In the genomic region with DNA sequence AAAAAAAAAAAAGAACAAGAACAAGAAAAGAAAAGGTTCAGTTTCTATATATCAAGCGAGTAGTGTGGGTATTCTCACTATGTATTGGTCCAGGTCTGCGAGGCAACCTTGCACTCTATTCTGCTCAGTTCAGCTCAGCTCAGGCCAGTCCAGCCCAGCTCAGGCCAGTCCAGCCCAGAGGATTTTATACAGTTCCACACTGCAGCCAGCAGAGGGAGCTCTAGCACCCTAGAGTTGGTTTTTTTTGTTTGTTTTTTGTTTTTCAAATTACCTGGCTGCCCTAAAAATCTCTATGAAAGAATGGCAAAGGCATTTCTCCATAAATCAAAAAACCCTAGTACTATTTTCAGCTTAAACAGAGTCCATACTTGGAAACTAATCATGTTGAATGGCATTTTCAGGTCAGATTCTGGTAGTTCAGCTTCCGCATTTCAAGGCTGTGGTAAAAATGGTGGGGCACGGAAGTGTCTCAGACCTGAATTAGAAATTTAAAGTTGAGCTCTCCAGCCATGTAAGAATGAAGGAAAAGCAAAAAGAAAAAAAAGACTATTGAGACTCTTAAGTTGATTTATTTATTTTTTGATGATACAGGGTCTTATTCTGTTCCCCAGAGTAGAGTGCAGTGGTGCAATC, we compare ENCODE assay signal across 8 cellular contexts. TPM values are rescaled to one million over a fixed set of nuclear protein-coding genes. Genes with fewer than 3 reads are reported as not detected.
DNase-seq lines count a peak whose midpoint lies in the region; ATAC-seq, FAIRE-seq and TF ChIP-seq lines count a peak whose summit lies in the region.

No MANE protein-coding gene starts in this region.

- H3K4me1 ChIP-seq in heart right ventricle: no peaks in the 10 kb centered on the region

- H3K27me3 ChIP-seq in heart right ventricle: no peaks in the 10 kb centered on the region

- peaks cover 0 to 61% (median 0%) of the 10 kb centered on the region in 9 donors for H3K36me3 ChIP-seq in heart right ventricle

- peak; percentile 82 to 93 (median 92) for TF ChIP-seq CTCF in heart right ventricle (IDR thresholded peaks at IDR 0.05)

- 59 to 68% methylated on average over 4 of the region's 4 CpGs for WGBS in heart right ventricle, 2 donors

- H3K27ac ChIP-seq in heart right ventricle: no peak overlapping the region

- no peak overlapping the region for H3K4me3 ChIP-seq in heart right ventricle

- no peaks in the 10 kb centered on the region for H3K9me3 ChIP-seq in heart right ventricle

- peak; percentile 58 for FAIRE-seq in RCC 7860 (lab: Jason Lieb, UNC)

- DNase-seq in Daoy (ENCODE audit: low read depth): peak; percentile 55
- DNase-seq in RCC 7860 (ENCODE audit: low spot score): peak; percentile 39
- peak; percentile 29 for DNase-seq in activated naive CD4-positive, alpha-beta T cell treated with anti-CD3 and anti-CD28 coated beads, Interleukin-2, amount 50 U/mL, for 16 hours
- peak; percentile 33 to 34 for DNase-seq in heart right ventricle
- peak; percentile 75 for DNase-seq in retina
- DNase-seq in NCI-H526 treated with DMSO at 0.1 percent for 48 hours (lab: John Stamatoyannopoulos, UW): no peak

- intact Hi-C loops in heart right ventricle (cut with DNase I): loop anchor here in 8 of 10 donors (2.0 to 10.0 kb wide), 9 partner anchors 162 to 285 kb away; no protein-coding TSS in a partner anchor

- ATAC-seq in HG02678 (IDR thresholded peaks at IDR 0.05; ENCODE audit: unreplicated experiment) (peak; percentile 56), heart right ventricle (peak in 7 of 8 donors; percentile 74 to 85 (median 83)), HG03045 (IDR thresholded peaks at IDR 0.05; ENCODE audit: unreplicated experiment) (no peak)

RNA-seq across cellular contexts. Expression of gene GSDME, which starts 55.2 kb away (rescaled TPM):
- total RNA-seq in Daoy (2014; rRNA removed; shearing (Covaris generic)): 28.3 and 46.0 TPM in 2 replicates
- 10 to 100 TPM in 1 of 10 donors, 1 to 10 TPM in 9; 3.3 to 11.9 (median 6.0) TPM for total RNA-seq in heart right ventricle
- polyA plus RNA-seq in heart right ventricle: 1 to 10 TPM; 2.8 to 5.6 TPM
